15 cellular contexts compared by ENCODE assay signal in the genomic region with DNA sequence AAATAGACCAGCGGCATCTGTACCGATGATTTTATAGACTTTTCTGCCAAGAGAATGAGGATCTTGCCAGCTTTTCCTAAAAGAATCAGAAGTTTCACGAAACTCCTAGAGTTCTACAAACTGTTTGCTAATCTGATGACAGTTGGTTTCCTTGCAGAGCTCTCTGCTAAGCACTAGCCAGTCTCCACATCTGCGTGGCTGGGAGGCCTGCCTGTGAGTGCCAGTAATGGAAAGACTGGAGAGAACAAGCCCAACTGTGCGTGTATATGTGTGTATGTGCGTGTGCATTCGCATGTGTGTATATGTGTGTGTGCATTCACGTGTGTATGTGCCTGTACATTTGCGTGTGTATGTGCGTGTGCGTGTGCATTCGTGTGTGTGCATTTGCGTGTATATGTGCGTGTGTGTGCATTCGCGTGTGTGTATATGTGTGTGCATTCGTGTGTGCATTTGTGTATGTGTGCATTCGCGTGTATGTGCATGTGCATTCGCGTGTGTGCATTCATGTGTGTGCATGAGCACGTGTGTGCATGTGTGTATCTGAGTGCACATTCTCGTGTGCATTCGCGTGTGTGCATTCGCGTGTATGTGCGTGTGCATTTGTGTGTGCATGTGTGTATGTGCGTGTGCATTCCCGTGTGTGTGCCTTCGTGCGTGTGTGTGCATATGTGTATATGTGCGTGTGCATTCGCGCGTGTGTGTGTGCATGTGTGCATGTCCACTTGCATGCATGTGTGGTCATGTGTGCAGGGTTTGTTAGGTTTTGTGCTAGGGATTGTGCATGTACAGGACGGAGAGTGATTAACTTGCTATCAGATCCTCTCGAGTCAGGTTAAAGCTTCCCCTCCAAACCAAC.
"Had no signal": no experiment of that assay in that cellular context is flagged by ENCODE, and none has a peak within 500 bp of the region (broad histone marks: within the 10 kb centered on the region; RNA-seq: fewer than 3 reads in every experiment).

No MANE protein-coding gene starts in this region.

- DNase-seq: dermis blood vessel endothelial cell; esophagus squamous epithelium; foreskin keratinocyte; immature natural killer cell; left cardiac atrium; mammary epithelial cell; naive thymus-derived CD4-positive, alpha-beta T cell; nephron progenitor cell; small intestine; stimulated activated CD4-positive, alpha-beta T cell treated with anti-CD3 and anti-CD28 coated beads, Interleukin-12 subunit alpha, Interleukin-12 subunit beta, amount 100 ng/mL, for 4 hours; stimulated activated CD4-positive, alpha-beta T cell treated with anti-CD3 and anti-CD28 coated beads, Interleukin-2, amount 100 ng/mL, for 48 hours; stimulated activated naive CD4-positive, alpha-beta T cell treated with Interleukin-2 at 50 U/mL for 16 hours; uterus had no signal

- H3K4me1 ChIP-seq: uterus had no signal

- H3K36me3 ChIP-seq: esophagus squamous epithelium, uterus had no signal

- H3K27me3 ChIP-seq: uterus had no signal

- ATAC-seq: foreskin keratinocyte; left cardiac atrium; naive thymus-derived CD4-positive, alpha-beta T cell had no signal

- H3K9me3 ChIP-seq: esophagus squamous epithelium, uterus had no signal

- FAIRE-seq: colon, keratinocyte, small intestine had no signal

- H3K27ac ChIP-seq: esophagus squamous epithelium, foreskin keratinocyte, uterus had no signal

- H3K4me3 ChIP-seq: esophagus squamous epithelium, uterus had no signal
